Comparison of ENCODE assay signal across 8 cellular contexts in the genomic region with DNA sequence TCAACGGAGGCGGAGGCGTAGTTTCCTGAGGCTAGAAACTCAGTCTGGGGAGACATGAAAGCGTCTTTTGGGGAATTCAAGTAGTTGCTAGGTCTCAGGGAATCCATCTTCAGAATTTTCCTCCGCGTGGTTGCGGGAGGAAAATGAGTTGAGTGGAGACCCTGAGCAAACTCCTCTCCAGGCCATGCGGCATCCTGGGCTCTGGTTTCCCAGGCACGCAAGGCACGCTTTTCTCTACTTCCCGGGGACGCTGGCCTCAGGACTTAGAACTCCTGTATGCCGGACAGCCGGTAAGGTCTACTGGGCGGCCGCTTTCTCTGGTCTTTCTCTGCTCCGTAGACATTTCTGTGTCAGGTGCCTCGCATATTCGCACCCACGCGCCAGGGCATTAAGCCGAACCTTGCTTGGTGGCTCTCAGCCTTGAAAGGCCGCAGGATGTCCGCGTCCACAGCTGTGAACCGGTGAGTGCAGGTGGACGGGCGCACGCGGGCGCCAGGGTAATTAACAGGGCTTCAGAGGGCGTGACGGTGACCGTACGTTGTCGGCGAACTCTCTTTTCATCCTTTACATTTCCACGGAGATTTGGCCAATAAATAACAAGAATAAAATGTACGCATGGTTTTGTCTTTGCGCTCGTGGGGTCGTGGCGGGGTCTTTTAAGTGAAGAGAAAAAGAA. TPM values are rescaled to one million over a fixed set of nuclear protein-coding genes. Genes with fewer than 3 reads are reported as not detected.
A peak's percentile ranks its signal among the peaks of the same experiment; 100 is the strongest.
DNase-seq lines count a peak whose midpoint lies in the region; ATAC-seq, FAIRE-seq and TF ChIP-seq lines count a peak whose summit lies in the region.

No MANE protein-coding gene starts in this region.

- no peak for ATAC-seq in A549
- no peak for ATAC-seq in GM18870 (IDR thresholded peaks at IDR 0.05; ENCODE audit: unreplicated experiment)

- H3K27me3 ChIP-seq in HL-60 (ENCODE audit: insufficient read depth, poor library complexity, severe bottlenecking) (peaks cover 56% of the 10 kb centered on the region), mesenchymal stem cell (ENCODE audit: control insufficient read depth in 1 of 2, insufficient read depth in 1 of 2, low read length in 2 of 2) (peaks cover 23 to 69% of the 10 kb centered on the region in 2 experiments)

- no peaks in the 10 kb centered on the region for H3K36me3 Mint-ChIP-seq in brain

- H3K4ac ChIP-seq in mesenchymal stem cell (ENCODE audit: low read depth in 1 of 2, low read length in 2 of 2) = no peak overlapping the region

- no peak overlapping the region for H2BK5ac ChIP-seq in mesenchymal stem cell (ENCODE audit: low read depth, low read length, poor library complexity, severe bottlenecking)

- H3K9ac ChIP-seq in mesenchymal stem cell (ENCODE audit: low read length) = no peak overlapping the region

- TF ChIP-seq RAD21 in A549 (conservative IDR thresholded peaks at IDR 0.05 in 1 of 2, IDR thresholded peaks at IDR 0.05 in 1 of 2) = no peak

- H3K18ac ChIP-seq in mesenchymal stem cell (ENCODE audit: low read depth in 1 of 2, low read length in 2 of 2) = no peak overlapping the region

- DNase-seq in A549 (ENCODE audit: low read depth in 1 of 2, low spot score in 1 of 2) = no peak
- no peak for DNase-seq in HL-60 (ENCODE audit: low read depth in 1 of 2, low spot score in 1 of 2)
- DNase-seq in mesenchymal stem cell = peak; percentile 56
- DNase-seq in GM20000 (ENCODE audit: low spot score) = no peak
- DNase-seq in activated gamma-delta T cell (lab: John Stamatoyannopoulos, UW) = no peak
- DNase-seq in NCI-H2171 treated with DMSO at 0.1 percent for 48 hours (lab: John Stamatoyannopoulos, UW) = no peak

- no peak overlapping the region for H4K8ac ChIP-seq in mesenchymal stem cell (ENCODE audit: low read length)

- H3K4me1 ChIP-seq in A549 (peaks cover 60% of the 10 kb centered on the region), mesenchymal stem cell (ENCODE audit: control insufficient read depth, insufficient read depth, low read depth, low read length) (peaks cover 14% of the 10 kb centered on the region)

- peak overlapping the region; percentile 73 to 93 for H3K27ac ChIP-seq in A549
- no peak overlapping the region for H3K27ac ChIP-seq in HL-60 (replicated peaks)
- H3K27ac ChIP-seq in mesenchymal stem cell (ENCODE audit: low read length, poor library complexity, severe bottlenecking) = no peak overlapping the region

- H3K14ac ChIP-seq in mesenchymal stem cell (ENCODE audit: low read length in 2 of 2) = no peak overlapping the region

- no peak for FAIRE-seq in A549 (lab: Jason Lieb, UNC)

- no peak overlapping the region for H2AFZ ChIP-seq in mesenchymal stem cell (ENCODE audit: low read depth, low read length)

- H3K9me3 Mint-ChIP-seq in brain = no peaks in the 10 kb centered on the region

- peaks cover 33% of the 10 kb centered on the region for H3K4me1 Mint-ChIP-seq in brain

- H3K27me3 Mint-ChIP-seq in brain = peaks cover 89% of the 10 kb centered on the region

- H2BK12ac ChIP-seq in mesenchymal stem cell (ENCODE audit: low read length in 2 of 2) = no peak overlapping the region

- H2BK120ac ChIP-seq in mesenchymal stem cell (ENCODE audit: low read depth, low read length) = no peak overlapping the region

- H3K4me3 Mint-ChIP-seq in brain = peak overlapping the region; percentile 81 to 89 (median 86)

- H3K23ac ChIP-seq in mesenchymal stem cell (ENCODE audit: low read length in 2 of 2) = peak overlapping the region in 1 of 2 experiments; percentile 23

- no peak for TF ChIP-seq EP300 in A549 (IDR thresholded peaks at IDR 0.05)

- no peak overlapping the region for H2AK5ac ChIP-seq in mesenchymal stem cell (ENCODE audit: low read length, severe bottlenecking)

- no peaks in the 10 kb centered on the region for H3K36me3 ChIP-seq in mesenchymal stem cell (ENCODE audit: control insufficient read depth in 1 of 2, insufficient read depth in 2 of 2, low read depth in 1 of 2, low read length in 2 of 2)

- CTCF ChIA-PET in A549 (lab: Yijun Ruan, JAX) = interaction anchor here (0.9 to 2.1 kb wide), 5 partner anchors 10 to 33 kb away, joined by 3 to 11 read pairs (median 5); no protein-coding TSS in a partner anchor

- TF ChIP-seq POLR2A in A549 (IDR thresholded peaks at IDR 0.05; ENCODE audit: low read length) = no peak

- peak overlapping the region; percentile 19 for H2BK15ac ChIP-seq in mesenchymal stem cell (ENCODE audit: low read depth, poor library complexity, severe bottlenecking)

- no peak overlapping the region for H3K27ac Mint-ChIP-seq in brain

- POLR2A ChIA-PET in A549 (lab: Yijun Ruan, JAX) = no interaction called here

- TF ChIP-seq CTCF in A549 (IDR thresholded peaks at IDR 0.05) (no peak), HL-60 (IDR thresholded peaks at IDR 0.05; ENCODE audit: insufficient read depth, low read length) (no peak), brain (conservative IDR thresholded peaks at IDR 0.05) (no peak), GM20000 (IDR thresholded peaks at IDR 0.05; ENCODE audit: extremely low read depth, missing control alignments) (no peak)

- H3K9me3 ChIP-seq in A549 (no peaks in the 10 kb centered on the region), mesenchymal stem cell (ENCODE audit: control insufficient read depth, low read length) (no peaks in the 10 kb centered on the region)

- H3K79me1 ChIP-seq in mesenchymal stem cell (replicated peaks; ENCODE audit: low read length, poor library complexity, severe bottlenecking) = no peaks in the 10 kb centered on the region

- 79% methylated on average over 43 of the region's 43 CpGs for WGBS in A549 (ENCODE audit: missing lambda C conversion rate)
- 5% methylated on average over 32 of the region's 43 CpGs for WGBS in mesenchymal stem cell

- no peak overlapping the region for H4K91ac ChIP-seq in mesenchymal stem cell (ENCODE audit: low read length)

- H3K4me3 ChIP-seq in A549 (peak overlapping the region; percentile 69), HL-60 (replicated peaks; ENCODE audit: insufficient read depth, low read length) (peak overlapping the region; percentile 42), mesenchymal stem cell (ENCODE audit: insufficient read depth in 1 of 2, low read depth in 1 of 2, low read length in 2 of 2) (peak overlapping the region; percentile 42 to 79)

- peak overlapping the region; percentile 77 for H3K4me2 ChIP-seq in A549
- H3K4me2 ChIP-seq in mesenchymal stem cell (ENCODE audit: low read length, poor library complexity, severe bottlenecking) = peak overlapping the region; percentile 97

TF ChIP-seq in A549, 52 proteins besides CTCF, POLR2A, EP300 and RAD21:
- TF ChIP-seq CEBPB (IDR thresholded peaks at IDR 0.05) (no peak), CBX8 (IDR thresholded peaks at IDR 0.05) (no peak), CHD4 (IDR thresholded peaks at IDR 0.05; ENCODE audit: borderline replicate concordance) (no peak), HOXB13 (CRISPR knock-in tag; IDR thresholded peaks at IDR 0.05; ENCODE audit: low read depth) (no peak)
TF ChIP-seq in A549: peak in this region for 0.

RNA-seq across cellular contexts. Expression of gene RBM20, which starts 1.0 kb away (rescaled TPM):
- polyA plus RNA-seq in A549 (2011; rRNA removed) = 1.5 and 2.0 TPM in 2 replicates
- polyA plus RNA-seq in A549 (2012; cell fraction: cytosol; rRNA removed) = 0.34 and 0.44 TPM in 2 replicates
- polyA plus RNA-seq in A549 (2012; cell fraction: nucleus; rRNA removed) = 2.1 and 2.6 TPM in 2 replicates
- 1.7 to 2.0 TPM (median 1.8 TPM) in 3 replicates for polyA plus RNA-seq in A549 (2017; fragmentation: RNase III; extraction: RNeasy Plus Mini Kit Qiagen cat#74134 plus additional on column Dnase treatment)
- polyA minus RNA-seq in A549 (2011; rRNA and poly(A)+ RNA removed) = 3.6 and 3.7 TPM in 2 replicates
- 0.17 TPM for polyA plus RNA-seq in brain (ENCODE audit: insufficient read depth, low read depth, low replicate concordance)
- 0.68 TPM for polyA plus RNA-seq in mesenchymal stem cell (2013, experiment 1 of 2)
- polyA plus RNA-seq in mesenchymal stem cell (2013, experiment 2 of 2) = 0.55 TPM

Comparison
In these comparisons a context has a peak if more than half of its experiments do, and no peak if none do; other contexts are left out.
1. H3K27ac ChIP-seq: peak in A549 (2 of 2); none in HL-60 (single experiment) and mesenchymal stem cell (single experiment).
2. Peak in every context shown above with its lines, with median percentiles within 50 percentile points of each other: H3K4me3 ChIP-seq.